Comparison of ENCODE assay signal across 16 cellular contexts in the genomic region with DNA sequence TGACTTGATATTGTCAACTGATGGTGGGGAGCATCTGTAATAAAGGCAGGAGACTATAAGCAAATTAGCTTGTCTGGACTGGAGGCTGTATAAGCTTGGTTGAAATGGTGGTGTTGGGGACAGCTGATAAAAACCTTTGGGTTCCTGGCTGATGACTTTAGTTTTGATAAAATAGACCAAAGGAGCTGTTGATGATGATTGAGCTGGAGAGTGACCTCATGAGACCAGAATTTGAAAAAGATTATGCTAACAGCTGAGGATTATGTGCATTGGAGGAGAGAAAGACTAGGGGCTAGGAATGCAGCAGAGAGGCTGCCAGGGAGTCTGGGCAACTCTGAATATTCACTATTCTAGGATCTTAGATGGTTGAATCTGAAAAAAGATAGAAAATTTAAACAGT. TPM values are rescaled to one million over a fixed set of nuclear protein-coding genes. Genes with fewer than 3 reads are reported as not detected.
"Had no signal": no experiment of that assay in that cellular context is flagged by ENCODE, and none has a peak within 500 bp of the region (broad histone marks: within the 10 kb centered on the region; RNA-seq: fewer than 3 reads in every experiment).

No MANE protein-coding gene starts in this region.

- H3K27ac ChIP-seq: body of pancreas, colonic mucosa, esophagus muscularis mucosa, left lung, sigmoid colon had no signal

- DNase-seq: activated CD4-positive, CD25-positive, alpha-beta regulatory T cell treated with anti-CD3 and anti-CD28 coated beads, Interleukin-2, amount 50 U/mL, for 72 hours; activated naive CD4-positive, alpha-beta T cell treated with anti-CD3 and anti-CD28 coated beads, Interleukin-2, amount 50 U/mL, for 16 hours; activated T-cell treated with anti-CD3 and anti-CD28 coated beads for 4 hours; body of pancreas; central memory CD4-positive, alpha-beta T cell; colonic mucosa; left lung; sigmoid colon had no signal

- H3K36me3 ChIP-seq: colonic mucosa, esophagus muscularis mucosa, left lung, sigmoid colon had no signal

- H3K27me3 Mint-ChIP-seq: activated T-helper 17 cell treated with anti-CD3 and anti-CD28 coated beads, Interleukin-2, amount 50 U/mL, for 72 hours had no signal

- H3K9me3 ChIP-seq: body of pancreas, colonic mucosa, esophagus muscularis mucosa, left lung, sigmoid colon had no signal

- H3K4me1 ChIP-seq: body of pancreas, colonic mucosa, esophagus muscularis mucosa, sigmoid colon had no signal

- H3K36me3 Mint-ChIP-seq: stimulated activated effector memory CD8-positive, alpha-beta T cell treated with anti-CD3 and anti-CD28 coated beads, Interleukin-12 subunit alpha, Interleukin-12 subunit beta, amount 100 ng/mL, for 72 hours had no signal

- ATAC-seq: activated T-helper 17 cell treated with anti-CD3 and anti-CD28 coated beads, Interleukin-2, amount 50 U/mL, for 72 hours; body of pancreas; left lung; stimulated activated effector memory CD8-positive, alpha-beta T cell treated with anti-CD3 and anti-CD28 coated beads, Interleukin-12 subunit alpha, Interleukin-12 subunit beta, amount 100 ng/mL, for 72 hours had no signal

- H3K27ac Mint-ChIP-seq: activated T-helper 17 cell treated with anti-CD3 and anti-CD28 coated beads, Interleukin-2, amount 50 U/mL, for 72 hours; stimulated activated effector memory CD8-positive, alpha-beta T cell treated with anti-CD3 and anti-CD28 coated beads, Interleukin-12 subunit alpha, Interleukin-12 subunit beta, amount 100 ng/mL, for 72 hours; T-helper 2 cell treated with Interferon-gamma antibody and Interleukin-4, amounts not matched to agents 5 μg/mL and 100 μg/mL, for 36 hours had no signal

- H3K27me3 ChIP-seq: body of pancreas, colonic mucosa, esophagus muscularis mucosa, left lung, sigmoid colon had no signal

- H3K9me3 Mint-ChIP-seq: activated T-helper 17 cell treated with anti-CD3 and anti-CD28 coated beads, Interleukin-2, amount 50 U/mL, for 72 hours; stimulated activated effector memory CD8-positive, alpha-beta T cell treated with anti-CD3 and anti-CD28 coated beads, Interleukin-12 subunit alpha, Interleukin-12 subunit beta, amount 100 ng/mL, for 72 hours; T-helper 2 cell treated with Interferon-gamma antibody and Interleukin-4, amounts not matched to agents 5 μg/mL and 100 μg/mL, for 36 hours had no signal

- H3K4me3 ChIP-seq: body of pancreas, colonic mucosa, esophagus muscularis mucosa, left lung, sigmoid colon had no signal

- H3K4me3 Mint-ChIP-seq: activated T-helper 17 cell treated with anti-CD3 and anti-CD28 coated beads, Interleukin-2, amount 50 U/mL, for 72 hours; stimulated activated effector memory CD8-positive, alpha-beta T cell treated with anti-CD3 and anti-CD28 coated beads, Interleukin-12 subunit alpha, Interleukin-12 subunit beta, amount 100 ng/mL, for 72 hours; T-helper 2 cell treated with Interferon-gamma antibody and Interleukin-4, amounts not matched to agents 5 μg/mL and 100 μg/mL, for 36 hours had no signal

RNA-seq across cellular contexts. Expression of gene MYL4, which starts 11.3 kb away (rescaled TPM):
- total RNA-seq: activated CD8-positive, alpha-beta memory T cell treated with anti-CD3 and anti-CD28 coated beads for 36 hours; body of pancreas; ureter had no signal
- polyA plus RNA-seq: keratinocyte, neural cell had no signal

RNA-seq across cellular contexts. Expression of gene ITGB3, which starts 55.8 kb away (rescaled TPM):
- polyA plus RNA-seq: keratinocyte, neural cell had no signal
